In the genomic region with DNA sequence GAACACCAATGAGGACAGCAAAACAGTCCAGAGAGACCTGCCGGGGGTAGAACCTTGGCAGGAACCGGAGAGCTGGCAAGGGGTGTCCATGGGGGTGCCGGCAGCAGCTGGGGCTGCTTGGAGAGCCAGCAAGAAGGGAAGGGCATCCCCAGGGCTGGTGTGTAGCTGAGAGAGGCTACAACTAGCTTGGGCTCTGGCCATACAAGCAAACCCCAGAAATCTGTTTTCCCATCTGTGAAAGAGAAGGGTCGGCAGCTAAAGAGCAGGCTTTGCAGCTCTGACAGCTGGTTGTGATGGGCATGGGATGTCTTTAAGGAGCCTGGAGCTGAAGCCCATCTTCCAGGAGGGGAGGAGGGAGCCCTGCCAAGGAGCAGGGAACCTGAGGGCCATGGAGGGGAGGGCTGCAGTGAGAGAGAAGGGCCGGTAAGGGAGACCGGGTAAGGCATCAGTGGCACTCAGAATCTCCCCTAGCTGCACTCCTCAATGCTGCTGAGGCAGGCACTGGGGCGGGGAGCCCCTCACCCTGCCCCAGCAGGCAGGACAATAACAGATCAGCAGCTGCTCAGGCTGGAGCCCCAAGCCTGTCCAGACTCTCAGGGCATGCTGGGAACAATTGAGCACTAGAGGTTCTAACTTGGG, we compare ENCODE assay signal across 14 cellular contexts.
"Had no signal": no experiment of that assay in that cellular context is flagged by ENCODE, and none has a peak within 500 bp of the region (broad histone marks: within the 10 kb centered on the region; RNA-seq: fewer than 3 reads in every experiment).

No MANE protein-coding gene starts in this region.

- H3K36me3 ChIP-seq: esophagus squamous epithelium, heart left ventricle, neutrophil, prostate gland had no signal

- DNase-seq: activated CD4-positive, alpha-beta T cell treated with anti-CD3 and anti-CD28 coated beads, Interleukin-2, amount 10 ng/mL, durations not matched to agents 24 days and 14 days; amniotic stem cell; esophagus squamous epithelium; foreskin fibroblast; stimulated activated CD4-positive, alpha-beta T cell treated with anti-CD3 and anti-CD28 coated beads, Interleukin-4, amount 100 ng/mL, for 1 hour; stimulated activated CD8-positive, alpha-beta memory T cell treated with anti-CD3 and anti-CD28 coated beads, Interleukin-4, amount 100 ng/mL, for 48 hours had no signal

- H3K27ac ChIP-seq: esophagus squamous epithelium, heart left ventricle, neutrophil, prostate gland, SK-N-MC had no signal

- H3K4me3 ChIP-seq: esophagus squamous epithelium, heart left ventricle, prostate gland, SK-N-MC had no signal

- ATAC-seq: activated naive CD4-positive, alpha-beta T cell treated with anti-CD3 and anti-CD28 coated beads, Interleukin-2, amount 50 U/mL, for 72 hours; heart left ventricle; left lobe of liver; sciatic nerve; WTC11 had no signal

- H3K9me3 ChIP-seq: esophagus squamous epithelium, heart left ventricle, neutrophil, prostate gland had no signal
